1 cellular context compared by ENCODE assay signal in genomic region chr3:65728138-65728537, GRCh38.
TF ChIP-seq lines count a peak whose summit lies in the region.

No MANE protein-coding gene starts in this region.

TF ChIP-seq in SK-N-SH, 30 proteins besides CTCF, POLR2A, EP300 and RAD21:
- no peak for TF ChIP-seq ZBTB33 (IDR thresholded peaks at IDR 0.05; ENCODE audit: borderline replicate concordance, low read depth)
TF ChIP-seq in SK-N-SH: peak in this region for 0.
